8 cellular contexts compared by ENCODE assay signal in the genomic region with DNA sequence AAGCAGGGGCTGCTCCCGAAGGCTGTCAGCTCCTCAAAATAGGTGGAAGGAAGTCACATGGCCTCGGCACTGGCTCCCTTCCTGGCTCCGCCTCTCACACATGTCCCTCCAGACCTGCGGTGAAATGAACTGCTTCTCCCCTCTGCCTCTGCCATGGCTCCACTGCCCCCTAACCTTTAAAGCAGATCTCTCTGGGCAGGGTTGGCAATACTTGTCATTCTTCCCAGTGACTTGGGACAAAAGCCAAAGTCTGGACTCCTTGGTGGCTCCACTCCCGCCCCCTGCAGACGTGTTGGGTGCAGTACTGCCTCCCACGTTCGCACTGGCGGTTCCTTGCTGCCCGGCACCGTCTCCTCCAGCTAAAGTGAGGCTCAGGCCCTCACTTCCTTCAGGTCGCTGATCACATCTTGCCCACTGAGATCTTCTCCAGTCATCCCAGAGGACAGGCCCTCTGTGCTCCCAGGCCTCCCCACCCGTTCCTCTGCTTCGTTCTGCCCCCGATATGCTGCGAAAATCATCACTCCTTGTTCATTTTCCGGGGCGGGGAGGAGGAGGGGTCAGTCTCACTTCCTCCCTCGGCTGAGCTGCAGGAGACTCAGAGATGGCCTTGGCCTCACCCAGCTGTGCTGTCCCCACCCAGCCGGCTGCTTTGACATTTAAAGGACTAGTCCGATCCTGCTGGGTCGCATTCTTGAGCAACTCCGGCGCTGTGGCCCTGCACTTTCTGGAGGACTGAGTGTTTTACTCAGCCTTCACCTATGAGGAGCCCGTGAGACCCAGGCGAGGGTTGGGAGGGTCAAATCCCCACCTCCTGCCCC.
DNase-seq lines count a peak whose midpoint lies in the region; ATAC-seq and TF ChIP-seq lines count a peak whose summit lies in the region.

No MANE protein-coding gene starts in this region.

- TF ChIP-seq POLR2A in prostate gland (IDR thresholded peaks at IDR 0.05): peak; percentile 27

- H3K27me3 Mint-ChIP-seq in activated naive CD8-positive, alpha-beta T cell treated with anti-CD3 and anti-CD28 coated beads, Interleukin-2, amount 50 U/mL, for 24 hours: no peaks in the 10 kb centered on the region

- H3K4me3 ChIP-seq in heart right ventricle (peak overlapping the region in 9 of 10 donors; percentile 12 to 55 (median 47)), prostate gland (peak overlapping the region; percentile 6 to 11)

- peak overlapping the region; percentile 77 for H3K4me3 Mint-ChIP-seq in activated naive CD8-positive, alpha-beta T cell treated with anti-CD3 and anti-CD28 coated beads, Interleukin-2, amount 50 U/mL, for 24 hours

- no peaks in the 10 kb centered on the region for H3K36me3 Mint-ChIP-seq in activated naive CD8-positive, alpha-beta T cell treated with anti-CD3 and anti-CD28 coated beads, Interleukin-2, amount 50 U/mL, for 24 hours (ENCODE audit: low read depth)

- H3K4me1 Mint-ChIP-seq in activated naive CD8-positive, alpha-beta T cell treated with anti-CD3 and anti-CD28 coated beads, Interleukin-2, amount 50 U/mL, for 24 hours: peaks cover 33% of the 10 kb centered on the region

- H3K36me3 ChIP-seq in heart right ventricle: no peaks in the 10 kb centered on the region
- no peaks in the 10 kb centered on the region for H3K36me3 ChIP-seq in prostate gland

- intact Hi-C loops in heart right ventricle (cut with DNase I): loop anchor here in 5 of 10 donors (2.0 to 10.0 kb wide), 4 partner anchors 96 to 214 kb away; partner anchors contain the start of genes RS1 (in 4 of the 5) and PHKA2 (in 1 of the 5)
- intact Hi-C loops in prostate gland (cut with DNase I): no loop called here

- peak overlapping the region; percentile 97 for H3K27ac Mint-ChIP-seq in activated naive CD8-positive, alpha-beta T cell treated with anti-CD3 and anti-CD28 coated beads, Interleukin-2, amount 50 U/mL, for 24 hours

- ATAC-seq in GM19467 (IDR thresholded peaks at IDR 0.05; ENCODE audit: unreplicated experiment) (peak; percentile 61), HG03565 (IDR thresholded peaks at IDR 0.05; ENCODE audit: unreplicated experiment) (peak; percentile 62), heart right ventricle (peak; percentile 75 to 90 (median 80))
- peak; percentile 75 for ATAC-seq in activated naive CD8-positive, alpha-beta T cell treated with anti-CD3 and anti-CD28 coated beads, Interleukin-2, amount 50 U/mL, for 24 hours

- TF ChIP-seq CTCF in RWPE1 (conservative IDR thresholded peaks at IDR 0.05; ENCODE audit: low read depth): peak; percentile 43
- peak; percentile 20 to 69 (median 49) for TF ChIP-seq CTCF in heart right ventricle (IDR thresholded peaks at IDR 0.05)
- peak in 3 of 4 experiments; percentile 46 to 71 (median 65) for TF ChIP-seq CTCF in prostate gland (IDR thresholded peaks at IDR 0.05)

- H3K9me3 ChIP-seq in heart right ventricle (no peaks in the 10 kb centered on the region), prostate gland (no peaks in the 10 kb centered on the region)

- DNase-seq in DMS 273 (lab: John Stamatoyannopoulos, UW; ENCODE audit: unreplicated experiment) (peak; percentile 74), RWPE1 (ENCODE audit: low spot score) (no peak), heart right ventricle (peak; percentile 69 to 79), prostate gland (ENCODE audit: low spot score) (peak; percentile 83), middle frontal gyrus (ENCODE audit: extremely low spot score, low spot score) (no peak)
- peak; percentile 54 for DNase-seq in activated naive CD8-positive, alpha-beta T cell treated with anti-CD3 and anti-CD28 coated beads, Interleukin-2, amount 50 U/mL, for 24 hours

- H3K27me3 ChIP-seq in heart right ventricle (no peaks in the 10 kb centered on the region), prostate gland (replicated peaks; ENCODE audit: insufficient read depth) (no peaks in the 10 kb centered on the region)

- POLR2A ChIA-PET in RWPE1 (lab: Yijun Ruan, JAX; ENCODE audit: low non-redundant PET): no interaction called here

- 0 to 1% methylated on average over 22 to 26 of the region's 26 CpGs for WGBS in heart right ventricle, 2 donors
- WGBS in prostate gland: under 1% methylated on average over 18 of the region's 26 CpGs

- H3K4me1 ChIP-seq in heart right ventricle (peaks cover 0 to 29% (median 24%) of the 10 kb centered on the region in 9 donors), prostate gland (replicated peaks) (no peaks in the 10 kb centered on the region)

- CTCF ChIA-PET in RWPE1 (lab: Yijun Ruan, JAX): interaction anchor here (0.9 kb wide), 1 partner anchor 419 kb away, joined by 3 read pairs; no protein-coding TSS in a partner anchor

- H3K9me3 Mint-ChIP-seq in activated naive CD8-positive, alpha-beta T cell treated with anti-CD3 and anti-CD28 coated beads, Interleukin-2, amount 50 U/mL, for 24 hours: no peaks in the 10 kb centered on the region

- H3K27ac ChIP-seq in RWPE1: peak overlapping the region; percentile 90
- peak overlapping the region; percentile 81 to 91 (median 88) for H3K27ac ChIP-seq in heart right ventricle
- peak overlapping the region; percentile 83 to 84 for H3K27ac ChIP-seq in prostate gland

Comparison
In these comparisons a context has a peak if more than half of its experiments do, and no peak if none do; other contexts are left out.
1. DNase-seq: peak in DMS 273 (single experiment), activated naive CD8-positive, alpha-beta T cell treated with anti-CD3 and anti-CD28 coated beads, Interleukin-2, amount 50 U/mL, for 24 hours (single experiment), heart right ventricle (2 of 2) and prostate gland (single experiment); none in RWPE1 (single experiment) and middle frontal gyrus (single experiment).
2. Peak in every context shown above with its lines, with median percentiles within 50 percentile points of each other: ATAC-seq, H3K27ac ChIP-seq and CTCF ChIP-seq.